In the genomic region with DNA sequence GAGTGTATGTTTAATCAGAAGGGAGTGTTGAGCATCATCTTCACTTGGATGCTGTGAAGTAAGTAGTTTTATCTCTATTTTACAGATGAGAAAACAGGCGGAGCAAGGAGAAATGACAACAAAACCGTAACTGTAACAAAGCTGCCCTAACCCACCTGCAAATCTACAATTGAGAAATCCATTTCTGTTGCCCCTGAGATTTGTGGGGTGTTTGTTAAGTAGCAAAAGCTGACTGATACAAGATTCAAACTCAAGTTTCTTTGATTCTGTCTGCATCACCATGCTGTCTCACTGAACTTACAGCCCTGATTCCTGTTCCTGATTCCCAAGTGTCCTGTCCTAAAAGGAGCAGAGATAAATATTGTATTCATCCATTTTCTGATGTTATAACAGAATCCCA, we compare ENCODE assay signal across 13 cellular contexts. TPM values are rescaled to one million over a fixed set of nuclear protein-coding genes. Genes with fewer than 3 reads are reported as not detected.
DNase-seq lines count a peak whose midpoint lies in the region; ATAC-seq and TF ChIP-seq lines count a peak whose summit lies in the region.
"Had no signal": no experiment of that assay in that cellular context is flagged by ENCODE, and none has a peak within 500 bp of the region (broad histone marks: within the 10 kb centered on the region; RNA-seq: fewer than 3 reads in every experiment).

No MANE protein-coding gene starts in this region.

- no peaks in the 10 kb centered on the region for H3K36me3 ChIP-seq in gastrocnemius medialis

- peak overlapping the region; percentile 91 for H3K27ac Mint-ChIP-seq in activated CD8-positive, alpha-beta memory T cell treated with anti-CD3 and anti-CD28 coated beads, Interleukin-2, amount 10 ng/mL, durations not matched to agents 7 days and 5 days
- peak overlapping the region; percentile 74 for H3K27ac Mint-ChIP-seq in activated T-helper 17 cell treated with anti-CD3 and anti-CD28 coated beads, Interleukin-2, amount 50 U/mL, for 72 hours

- H3K36me3 Mint-ChIP-seq in activated CD8-positive, alpha-beta memory T cell treated with anti-CD3 and anti-CD28 coated beads, Interleukin-2, amount 10 ng/mL, durations not matched to agents 7 days and 5 days: no peaks in the 10 kb centered on the region
- no peaks in the 10 kb centered on the region for H3K36me3 Mint-ChIP-seq in activated T-helper 17 cell treated with anti-CD3 and anti-CD28 coated beads, Interleukin-2, amount 50 U/mL, for 72 hours (ENCODE audit: low read depth)

- no peaks in the 10 kb centered on the region for H3K9me3 Mint-ChIP-seq in activated CD8-positive, alpha-beta memory T cell treated with anti-CD3 and anti-CD28 coated beads, Interleukin-2, amount 10 ng/mL, durations not matched to agents 7 days and 5 days (ENCODE audit: low read depth)
- H3K9me3 Mint-ChIP-seq in activated T-helper 17 cell treated with anti-CD3 and anti-CD28 coated beads, Interleukin-2, amount 50 U/mL, for 72 hours: no peaks in the 10 kb centered on the region

- DNase-seq in activated CD8-positive, alpha-beta memory T cell treated with anti-CD3 and anti-CD28 coated beads, Interleukin-2, amount 10 ng/mL, durations not matched to agents 7 days and 5 days: no peak
- no peak for DNase-seq in activated CD8-positive, alpha-beta memory T cell treated with anti-CD3 and anti-CD28 coated beads for 24 hours
- DNase-seq in gastrocnemius medialis: no peak
- no peak for DNase-seq in dorsolateral prefrontal cortex
- DNase-seq: activated CD4-positive, alpha-beta T cell treated with anti-CD3 and anti-CD28 coated beads, Interleukin-2, amount 50 U/mL, for 1 hour; DND-41; NCI-H1092; NCI-H526; right cardiac atrium had no signal

- ATAC-seq in activated CD8-positive, alpha-beta memory T cell treated with anti-CD3 and anti-CD28 coated beads, Interleukin-2, amount 10 ng/mL, durations not matched to agents 7 days and 5 days: no peak
- no peak for ATAC-seq in activated T-helper 17 cell treated with anti-CD3 and anti-CD28 coated beads, Interleukin-2, amount 50 U/mL, for 72 hours (replicated peaks)
- ATAC-seq in gastrocnemius medialis: no peak
- ATAC-seq in HG03159 (IDR thresholded peaks at IDR 0.05; ENCODE audit: unreplicated experiment): no peak
- ATAC-seq: right cardiac atrium had no signal

- H3K4me1 ChIP-seq in gastrocnemius medialis: peaks cover 33 to 38% of the 10 kb centered on the region in 2 donors

- H3K4me3 Mint-ChIP-seq in activated CD8-positive, alpha-beta memory T cell treated with anti-CD3 and anti-CD28 coated beads, Interleukin-2, amount 10 ng/mL, durations not matched to agents 7 days and 5 days: peak overlapping the region; percentile 59
- peak overlapping the region; percentile 71 for H3K4me3 Mint-ChIP-seq in activated T-helper 17 cell treated with anti-CD3 and anti-CD28 coated beads, Interleukin-2, amount 50 U/mL, for 72 hours

- CTCF ChIA-PET in activated CD8-positive, alpha-beta memory T cell treated with anti-CD3 and anti-CD28 coated beads, Interleukin-2, amount 10 ng/mL, durations not matched to agents 7 days and 5 days (lab: Charles Lee): interaction anchor here (1.1 to 11.7 kb wide), 4 partner anchors 18 to 81 kb away, joined by 4 to 120 read pairs (median 17); no protein-coding TSS in a partner anchor

- H3K27me3 Mint-ChIP-seq in activated CD8-positive, alpha-beta memory T cell treated with anti-CD3 and anti-CD28 coated beads, Interleukin-2, amount 10 ng/mL, durations not matched to agents 7 days and 5 days: no peaks in the 10 kb centered on the region
- no peaks in the 10 kb centered on the region for H3K27me3 Mint-ChIP-seq in activated T-helper 17 cell treated with anti-CD3 and anti-CD28 coated beads, Interleukin-2, amount 50 U/mL, for 72 hours

- no peak for TF ChIP-seq POLR2A in gastrocnemius medialis (IDR thresholded peaks at IDR 0.05)

- TF ChIP-seq CTCF in gastrocnemius medialis (IDR thresholded peaks at IDR 0.05 in 4 of 5, conservative IDR thresholded peaks at IDR 0.05 in 1 of 5): no peak
- no peak for TF ChIP-seq CTCF in dorsolateral prefrontal cortex (IDR thresholded peaks at IDR 0.05 in 54 of 56, conservative IDR thresholded peaks at IDR 0.05 in 2 of 56; ENCODE audit: low read depth in 1 of 56, partially characterized antibody in 56 of 56)

- intact Hi-C loops in gastrocnemius medialis (cut with DNase I; ENCODE audit: low total_unique reads) (loop anchor here (5.0 to 10.0 kb wide), 4 partner anchors 617 to 1962 kb away; a partner anchor contains a TSS), dorsolateral prefrontal cortex (cut with DNase I) (loop anchor here in 1 of 2 donors (5.0 kb wide), 1 partner anchor 33 kb away; no protein-coding TSS in a partner anchor)

- H3K9me3 ChIP-seq in gastrocnemius medialis: no peaks in the 10 kb centered on the region

- H3K27me3 ChIP-seq in gastrocnemius medialis: no peaks in the 10 kb centered on the region
- no peaks in the 10 kb centered on the region for H3K27me3 ChIP-seq in dorsolateral prefrontal cortex

- in situ Hi-C loops in gastrocnemius medialis (cut with MboI; ENCODE audit: low sequenced_read_pairs in 4 of 4): loop anchor here in 1 of 4 donors (25.0 kb wide), 1 partner anchor 1143 kb away; a partner anchor contains a TSS

- H3K4me3 ChIP-seq in gastrocnemius medialis (no peak overlapping the region), dorsolateral prefrontal cortex (no peak overlapping the region)

- H3K27ac ChIP-seq in gastrocnemius medialis: peak overlapping the region; percentile 94 to 99 (median 96)
- peak overlapping the region in 2 of 59 donors; percentile 2 to 9 for H3K27ac ChIP-seq in dorsolateral prefrontal cortex

- peaks cover 52% of the 10 kb centered on the region for H3K4me1 Mint-ChIP-seq in activated CD8-positive, alpha-beta memory T cell treated with anti-CD3 and anti-CD28 coated beads, Interleukin-2, amount 10 ng/mL, durations not matched to agents 7 days and 5 days
- H3K4me1 Mint-ChIP-seq in activated T-helper 17 cell treated with anti-CD3 and anti-CD28 coated beads, Interleukin-2, amount 50 U/mL, for 72 hours: peaks cover 31% of the 10 kb centered on the region

RNA-seq across cellular contexts. Expression of a gene that starts 7.3 kb away (rescaled TPM):
- total RNA-seq in activated CD8-positive, alpha-beta memory T cell treated with anti-CD3 and anti-CD28 coated beads, Interleukin-2, amount 10 ng/mL, durations not matched to agents 7 days and 5 days: 10 to 100 TPM; 19.6 to 24.9 TPM
- total RNA-seq in activated T-helper 17 cell treated with anti-CD3 and anti-CD28 coated beads, Interleukin-2, amount 50 U/mL, for 72 hours: 10 to 100 TPM; 29.9 to 32.9 TPM
- 10 to 100 TPM; 34.0 to 59.5 (median 43.7) TPM for total RNA-seq in gastrocnemius medialis
- 10 to 100 TPM; 19.5 to 49.7 (median 29.3) TPM for total RNA-seq in dorsolateral prefrontal cortex

RNA-seq across cellular contexts. Expression of a gene that starts 7.5 kb away (rescaled TPM):
- 10 to 100 TPM; 15.0 to 50.7 TPM for total RNA-seq in activated CD8-positive, alpha-beta memory T cell treated with anti-CD3 and anti-CD28 coated beads, Interleukin-2, amount 10 ng/mL, durations not matched to agents 7 days and 5 days
- 10 to 100 TPM; 21.6 to 62.6 TPM for total RNA-seq in activated T-helper 17 cell treated with anti-CD3 and anti-CD28 coated beads, Interleukin-2, amount 50 U/mL, for 72 hours
- total RNA-seq in gastrocnemius medialis: 100 to 1,000 TPM in 2 of 4 donors, 10 to 100 TPM in 2; 50.4 to 168 (median 97.8) TPM
- 100 to 1,000 TPM in 16 of 120 experiments, 10 to 100 TPM in 104; 20.8 to 232 (median 66.2) TPM for total RNA-seq in dorsolateral prefrontal cortex

RNA-seq across cellular contexts. Expression of a gene that starts 22.4 kb away (rescaled TPM):
- total RNA-seq in activated CD8-positive, alpha-beta memory T cell treated with anti-CD3 and anti-CD28 coated beads, Interleukin-2, amount 10 ng/mL, durations not matched to agents 7 days and 5 days: under 1 TPM in 1 of 2 experiments, not detected in 1; 0.15 TPM
- total RNA-seq in activated T-helper 17 cell treated with anti-CD3 and anti-CD28 coated beads, Interleukin-2, amount 50 U/mL, for 72 hours: under 1 TPM; 0.11 to 0.50 TPM
- total RNA-seq in gastrocnemius medialis (not detected), dorsolateral prefrontal cortex (10 to 100 TPM in 83 of 120 experiments, 1 to 10 TPM in 37; 1.0 to 82.8 (median 15.3) TPM)
- total RNA-seq: SK-MEL-5 had no signal

RNA-seq across cellular contexts. Expression of a gene that starts 47.6 kb away (rescaled TPM):
- total RNA-seq in activated CD8-positive, alpha-beta memory T cell treated with anti-CD3 and anti-CD28 coated beads, Interleukin-2, amount 10 ng/mL, durations not matched to agents 7 days and 5 days: 1 to 10 TPM in 1 of 2 experiments, under 1 TPM in 1; 0.64 to 2.2 TPM
- under 1 TPM; 0.11 to 0.66 TPM for total RNA-seq in activated T-helper 17 cell treated with anti-CD3 and anti-CD28 coated beads, Interleukin-2, amount 50 U/mL, for 72 hours
- total RNA-seq in gastrocnemius medialis (not detected), dorsolateral prefrontal cortex (under 1 TPM in 24 of 120 experiments, not detected in 96; 0.19 to 0.68 (median 0.29) TPM)
- total RNA-seq: mononuclear cell had no signal

RNA-seq across cellular contexts. Expression of a gene that starts 49.0 kb away (rescaled TPM):
- total RNA-seq in activated CD8-positive, alpha-beta memory T cell treated with anti-CD3 and anti-CD28 coated beads, Interleukin-2, amount 10 ng/mL, durations not matched to agents 7 days and 5 days: not detected
- not detected for total RNA-seq in activated T-helper 17 cell treated with anti-CD3 and anti-CD28 coated beads, Interleukin-2, amount 50 U/mL, for 72 hours
- total RNA-seq in gastrocnemius medialis (not detected), dorsolateral prefrontal cortex (under 1 TPM in 13 of 120 experiments, not detected in 107; 0.25 to 0.87 (median 0.33) TPM)
- total RNA-seq: mononuclear cell, right cardiac atrium, SK-MEL-5 had no signal
